31 cellular contexts compared by ENCODE assay signal in the genomic region with DNA sequence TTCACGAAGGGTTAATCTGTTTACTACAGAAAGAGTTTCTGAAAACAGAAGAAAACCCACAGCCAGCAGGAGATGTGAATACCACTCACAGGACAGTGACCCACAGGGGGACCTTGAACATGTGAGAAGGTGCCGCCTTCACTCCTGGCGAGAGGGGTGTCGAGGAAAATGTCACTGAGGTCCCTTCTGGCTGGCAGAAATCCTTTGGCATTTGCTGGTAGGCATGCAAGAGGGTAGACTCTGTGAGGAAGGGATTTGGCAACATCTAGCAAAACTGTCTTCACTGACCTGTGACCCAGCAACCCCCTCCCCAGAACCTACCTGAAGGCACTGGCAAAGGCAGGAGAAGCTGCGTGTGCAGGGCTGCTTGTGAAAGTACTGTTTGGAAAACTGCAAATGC. TPM values are rescaled to one million over a fixed set of nuclear protein-coding genes. Genes with fewer than 3 reads are reported as not detected.
"Had no signal": no experiment of that assay in that cellular context is flagged by ENCODE, and none has a peak within 500 bp of the region (broad histone marks: within the 10 kb centered on the region; RNA-seq: fewer than 3 reads in every experiment).

No MANE protein-coding gene starts in this region.

- H3K27ac ChIP-seq: left lung, parathyroid adenoma, right atrium auricular region, right lobe of liver, stomach, thoracic aorta, tibial artery, upper lobe of right lung, uterus had no signal

- H3K36me3 Mint-ChIP-seq: immature natural killer cell; mesothelial cell of epicardium; naive B cell; stimulated activated naive B cell treated with anti-CD40 and anti-IgM and Interleukin-4, amounts not matched to agents 10 μg/mL and 1 μg/mL and 100 μg/mL, for 72 hours had no signal

- H3K9me3 ChIP-seq: left lung, right atrium auricular region, right lobe of liver, stomach, thoracic aorta, tibial artery, upper lobe of right lung, uterus had no signal

- H3K36me3 ChIP-seq: left lung, right atrium auricular region, right lobe of liver, stomach, thoracic aorta, tibial artery, upper lobe of right lung, uterus had no signal

- H3K4me3 ChIP-seq: left lung, lung, right atrium auricular region, right lobe of liver, smooth muscle cell, stomach, thoracic aorta, tibial artery, upper lobe of right lung, uterus had no signal

- H3K27me3 Mint-ChIP-seq: stimulated activated naive B cell treated with anti-CD40 and anti-IgM and Interleukin-4, amounts not matched to agents 10 μg/mL and 1 μg/mL and 100 μg/mL, for 72 hours had no signal

- H3K9me3 Mint-ChIP-seq: immature natural killer cell; neural crest cell; stimulated activated naive B cell treated with anti-CD40 and anti-IgM and Interleukin-4, amounts not matched to agents 10 μg/mL and 1 μg/mL and 100 μg/mL, for 72 hours had no signal

- H3K27ac Mint-ChIP-seq: immature natural killer cell; mesothelial cell of epicardium; progenitor cell of endocrine pancreas; stimulated activated naive B cell treated with anti-CD40 and anti-IgM and Interleukin-4, amounts not matched to agents 10 μg/mL and 1 μg/mL and 100 μg/mL, for 72 hours had no signal

- H3K4me3 Mint-ChIP-seq: immature natural killer cell; mesothelial cell of epicardium; naive B cell; neural crest cell; stimulated activated naive B cell treated with anti-CD40 and anti-IgM and Interleukin-4, amounts not matched to agents 10 μg/mL and 1 μg/mL and 100 μg/mL, for 72 hours had no signal

- H3K4me1 Mint-ChIP-seq: immature natural killer cell, mesothelial cell of epicardium, neural crest cell had no signal

- DNase-seq: hypothalamus; immature natural killer cell; kidney; left colon; mesendoderm; naive B cell; nucleus accumbens; stimulated activated CD4-positive, alpha-beta T cell treated with anti-CD3 and anti-CD28 coated beads, Interleukin-12 subunit alpha, Interleukin-12 subunit beta, amount 100 ng/mL, for 4 hours; stimulated activated CD4-positive, alpha-beta T cell treated with anti-CD3 and anti-CD28 coated beads, Interleukin-15, amount 100 ng/mL, for 24 hours; stimulated activated CD4-positive, alpha-beta T cell treated with anti-CD3 and anti-CD28 coated beads, Interleukin-2, amount 100 ng/mL, for 24 hours; stimulated activated CD4-positive, alpha-beta T cell treated with anti-CD3 and anti-CD28 coated beads, Interleukin-4, amount 100 ng/mL, for 1 hour; stimulated activated naive B cell treated with anti-CD40 and anti-IgM and Interleukin-4, amounts not matched to agents 10 μg/mL and 1 μg/mL and 100 μg/mL, for 72 hours; stimulated activated naive CD8-positive, alpha-beta T cell treated with anti-CD3 and anti-CD28 coated beads, Interleukin-15, Interleukin-2, amounts not matched to agents 100 U/mL and 50 U/mL, for 24 hours; stomach; trophoblast cell; uterus had no signal

- H3K4me1 ChIP-seq: parathyroid adenoma, right lobe of liver, tibial artery, upper lobe of right lung, uterus had no signal

- ATAC-seq: left colon; left lung; right lobe of liver; stimulated activated naive B cell treated with anti-CD40 and anti-IgM and Interleukin-4, amounts not matched to agents 10 μg/mL and 1 μg/mL and 100 μg/mL, for 72 hours; stimulated activated naive CD8-positive, alpha-beta T cell treated with anti-CD3 and anti-CD28 coated beads, Interleukin-15, Interleukin-2, amounts not matched to agents 100 U/mL and 50 U/mL, for 24 hours; upper lobe of right lung had no signal

- H3K27me3 ChIP-seq: left lung, right atrium auricular region, right lobe of liver, upper lobe of right lung, uterus had no signal

RNA-seq across cellular contexts. Expression of a gene that starts 9.1 kb away (rescaled TPM):
- total RNA-seq: left lung, lower leg skin, osteocyte, pulmonary artery endothelial cell, right atrium auricular region, right lobe of liver, smooth muscle cell, thoracic aorta, upper lobe of right lung had no signal
- polyA plus RNA-seq: immature natural killer cell, smooth muscle cell had no signal
